21 cellular contexts compared by ENCODE assay signal in genomic region chr11:102325088-102325487, GRCh38. TPM values are rescaled to one million over a fixed set of nuclear protein-coding genes. Genes with fewer than 3 reads are reported as not detected.
DNase-seq lines count a peak whose midpoint lies in the region; ATAC-seq and TF ChIP-seq lines count a peak whose summit lies in the region.
"Had no signal": no experiment of that assay in that cellular context is flagged by ENCODE, and none has a peak within 500 bp of the region (broad histone marks: within the 10 kb centered on the region; RNA-seq: fewer than 3 reads in every experiment).

No MANE protein-coding gene starts in this region.

- H3K4me1 Mint-ChIP-seq in CD4-positive, CD25-positive, alpha-beta regulatory T cell = peaks cover 21 to 76% (median 57%) of the 10 kb centered on the region in 4 donors
- H3K4me1 Mint-ChIP-seq in T-cell = peaks cover 46 to 70% (median 61%) of the 10 kb centered on the region in 3 donors
- H3K4me1 Mint-ChIP-seq: nephron had no signal

- no peaks in the 10 kb centered on the region for H3K9me3 Mint-ChIP-seq in CD4-positive, CD25-positive, alpha-beta regulatory T cell
- no peaks in the 10 kb centered on the region for H3K9me3 Mint-ChIP-seq in T-cell
- H3K9me3 Mint-ChIP-seq: nephron had no signal

- peak; percentile 42 to 49 for ATAC-seq in CD4-positive, CD25-positive, alpha-beta regulatory T cell (ENCODE audit: low read depth in 2 of 2)
- ATAC-seq in T-cell (replicated peaks in 1 of 4) = no peak
- ATAC-seq in foreskin keratinocyte = peak; percentile 24

- H3K4me1 ChIP-seq in CD4-positive, CD25-positive, alpha-beta regulatory T cell (ENCODE audit: control insufficient read depth, insufficient read depth, low read length, poor library complexity, severe bottlenecking) = peaks cover 76% of the 10 kb centered on the region
- H3K4me1 ChIP-seq in DOHH2 (ENCODE audit: control insufficient read depth, low read length) (peaks cover 34% of the 10 kb centered on the region), foreskin keratinocyte (peaks cover 26% of the 10 kb centered on the region)
- H3K4me1 ChIP-seq: adrenal gland, vagina had no signal

- no peaks in the 10 kb centered on the region for H3K27me3 ChIP-seq in CD4-positive, CD25-positive, alpha-beta regulatory T cell (ENCODE audit: control insufficient read depth, insufficient read depth, low read length)
- H3K27me3 ChIP-seq in DOHH2 (ENCODE audit: control insufficient read depth, low read length) (no peaks in the 10 kb centered on the region), foreskin keratinocyte (no peaks in the 10 kb centered on the region)
- H3K27me3 ChIP-seq: adrenal gland, MG63, vagina had no signal

- CTCF ChIA-PET in T-cell (lab: Charles Lee) = interaction anchor here (0.9 to 2.3 kb wide), 2 partner anchors 31 to 35 kb away, joined by 3 to 9 read pairs; no protein-coding TSS in a partner anchor

- peak overlapping the region; percentile 88 to 89 (median 88) for H3K27ac Mint-ChIP-seq in CD4-positive, CD25-positive, alpha-beta regulatory T cell
- peak overlapping the region; percentile 43 to 65 for H3K27ac Mint-ChIP-seq in T-cell
- H3K27ac Mint-ChIP-seq: nephron had no signal

- H3F3A ChIP-seq in DOHH2 (ENCODE audit: control insufficient read depth, insufficient read depth) = no peaks in the 10 kb centered on the region; the same call in none of the 2 replicates

- no peaks in the 10 kb centered on the region for H3K27me3 Mint-ChIP-seq in CD4-positive, CD25-positive, alpha-beta regulatory T cell
- H3K27me3 Mint-ChIP-seq in T-cell = no peaks in the 10 kb centered on the region

- peaks cover 93% of the 10 kb centered on the region for H3K36me3 ChIP-seq in CD4-positive, CD25-positive, alpha-beta regulatory T cell (ENCODE audit: control insufficient read depth, insufficient read depth, low read length)
- peaks cover 36% of the 10 kb centered on the region for H3K36me3 ChIP-seq in DOHH2 (ENCODE audit: control insufficient read depth, low read length)
- H3K36me3 ChIP-seq: adrenal gland had no signal

- H3K4me3 ChIP-seq in CD4-positive, CD25-positive, alpha-beta regulatory T cell (ENCODE audit: low read depth, low read length) = peak overlapping the region; percentile 99
- no peak overlapping the region for H3K4me3 ChIP-seq in DOHH2 (ENCODE audit: low read length)
- H3K4me3 ChIP-seq: adrenal gland, MG63, skin epidermis, vagina had no signal

- H3K9me2 ChIP-seq in DOHH2 (replicated peaks; ENCODE audit: control insufficient read depth, low read length) = no peaks in the 10 kb centered on the region

- H3K9me3 ChIP-seq in CD4-positive, CD25-positive, alpha-beta regulatory T cell (ENCODE audit: control insufficient read depth in 2 of 2, low read length in 2 of 2) = no peaks in the 10 kb centered on the region
- H3K9me3 ChIP-seq in DOHH2 (ENCODE audit: control insufficient read depth, insufficient read depth, low read length) = no peaks in the 10 kb centered on the region
- H3K9me3 ChIP-seq: adrenal gland, MG63, vagina had no signal

- POLR2A ChIA-PET in T-cell (lab: Charles Lee) = no interaction called here

- TF ChIP-seq CTCF in DOHH2 (IDR thresholded peaks at IDR 0.05; ENCODE audit: low read depth, low read length, poor library complexity, severe bottlenecking) = peak; percentile 13
- peak; percentile 53 for TF ChIP-seq CTCF in foreskin keratinocyte (conservative IDR thresholded peaks at IDR 0.05)

- peaks cover 45% of the 10 kb centered on the region for H3K36me3 Mint-ChIP-seq in CD4-positive, CD25-positive, alpha-beta regulatory T cell
- H3K36me3 Mint-ChIP-seq in T-cell = peaks cover 63% of the 10 kb centered on the region

- H3K27ac ChIP-seq in CD4-positive, CD25-positive, alpha-beta regulatory T cell (ENCODE audit: insufficient read depth, low read length, poor library complexity, severe bottlenecking) = peak overlapping the region; percentile 98
- no peak overlapping the region for H3K27ac ChIP-seq in DOHH2 (ENCODE audit: low read depth, low read length)
- H3K27ac ChIP-seq in foreskin keratinocyte = no peak overlapping the region
- H3K27ac ChIP-seq: adrenal gland, skin epidermis, vagina had no signal

- H4K20me1 ChIP-seq in DOHH2 (ENCODE audit: control insufficient read depth, insufficient read depth, low read depth, low read length) = no peaks in the 10 kb centered on the region

- peak overlapping the region; percentile 67 to 91 (median 84) for H3K4me3 Mint-ChIP-seq in CD4-positive, CD25-positive, alpha-beta regulatory T cell
- H3K4me3 Mint-ChIP-seq in T-cell = no peak overlapping the region
- H3K4me3 Mint-ChIP-seq: nephron had no signal

- DNase-seq in CD4-positive, CD25-positive, alpha-beta regulatory T cell = peak in 1 of 3 donors; percentile 69
- DNase-seq in T-cell = no peak
- DNase-seq in foreskin keratinocyte = no peak
- DNase-seq in effector CD4-positive, alpha-beta T cell = no peak
- DNase-seq in NCI-H2029 (lab: John Stamatoyannopoulos, UW) = no peak
- no peak for DNase-seq in DMS114 treated with DMSO at 0.1 percent for 48 hours (lab: John Stamatoyannopoulos, UW; ENCODE audit: unreplicated experiment)
- DNase-seq: activated effector memory CD4-positive, alpha-beta T cell treated with Interleukin-2 at 50 U/mL for 16 hours; adrenal gland; AML-193; DMS153; hippocampal formation; islet precursor cell; MG63; NCI-H146; NCI-H82; stimulated activated CD4-positive, alpha-beta T cell treated with anti-CD3 and anti-CD28 coated beads, Interleukin-4, amount 100 ng/mL, for 1 hour; substantia nigra had no signal

- no peak overlapping the region for H3K4me2 ChIP-seq in DOHH2 (ENCODE audit: low read length)

- H3K79me2 ChIP-seq in DOHH2 (ENCODE audit: control insufficient read depth, low read length) = peaks cover 23% of the 10 kb centered on the region

RNA-seq across cellular contexts. Expression of gene BIRC3, which starts 7.8 kb away (rescaled TPM):
- total RNA-seq in CD4-positive, CD25-positive, alpha-beta regulatory T cell = 239 TPM
- 100 to 1,000 TPM; 107 to 151 (median 118) TPM for polyA plus RNA-seq in CD4-positive, CD25-positive, alpha-beta regulatory T cell
- 100 to 1,000 TPM in 2 of 5 donors, 10 to 100 TPM in 3; 82.6 to 114 (median 96.0) TPM for total RNA-seq in T-cell
- 6.7 and 10.1 TPM in 2 replicates for total RNA-seq in foreskin keratinocyte
- 2.0 and 2.8 TPM in 2 replicates for polyA plus RNA-seq in foreskin keratinocyte

RNA-seq across cellular contexts. Expression of gene BIRC2, which starts 21.9 kb away (rescaled TPM):
- 105 TPM for total RNA-seq in CD4-positive, CD25-positive, alpha-beta regulatory T cell
- polyA plus RNA-seq in CD4-positive, CD25-positive, alpha-beta regulatory T cell = 10 to 100 TPM; 33.0 to 48.3 (median 44.9) TPM
- total RNA-seq in T-cell (100 to 1,000 TPM in 1 of 5 donors, 10 to 100 TPM in 4; 53.3 to 100 (median 60.8) TPM), foreskin keratinocyte (52.7 and 57.3 TPM in 2 replicates)
- polyA plus RNA-seq in foreskin keratinocyte = 25.8 and 27.1 TPM in 2 replicates

Comparison
In these comparisons a context has a peak if more than half of its experiments do, and no peak if none do; other contexts are left out.
1. ATAC-seq: peak in CD4-positive, CD25-positive, alpha-beta regulatory T cell (2 of 2) and foreskin keratinocyte (single experiment); none in T-cell (0 of 4).
2. H3K4me3 Mint-ChIP-seq: peak in CD4-positive, CD25-positive, alpha-beta regulatory T cell (4 of 4); none in T-cell (0 of 3).